In genomic region chr2:129437775-129438174, GRCh38 we compare ENCODE assay signal across 19 cellular contexts.
A peak's percentile ranks its signal among the peaks of the same experiment; 100 is the strongest.
DNase-seq lines count a peak whose midpoint lies in the region; ATAC-seq, FAIRE-seq and TF ChIP-seq lines count a peak whose summit lies in the region.
"Had no signal": no experiment of that assay in that cellular context is flagged by ENCODE, and none has a peak within 500 bp of the region (broad histone marks: within the 10 kb centered on the region; RNA-seq: fewer than 3 reads in every experiment).

No MANE protein-coding gene starts in this region.

- H3K4me3 ChIP-seq in kidney (ENCODE audit: low read length in 2 of 2) (no peak overlapping the region), prostate gland (no peak overlapping the region)

- 27% methylated on average over 3 of the region's 3 CpGs for WGBS in prostate gland

- H3K4me1 ChIP-seq in kidney (ENCODE audit: control insufficient read depth in 1 of 2, insufficient read depth in 1 of 2, low read depth in 1 of 2, low read length in 2 of 2) (no peaks in the 10 kb centered on the region), prostate gland (replicated peaks) (no peaks in the 10 kb centered on the region)

- H3K9me3 ChIP-seq in kidney (ENCODE audit: control insufficient read depth in 1 of 2, low read length in 2 of 2), result no peaks in the 10 kb centered on the region
- H3K9me3 ChIP-seq in prostate gland, result no peaks in the 10 kb centered on the region

- intact Hi-C loops in kidney (cut with DNase I), result no loop called here
- intact Hi-C loops in prostate gland (cut with DNase I), result no loop called here

- FAIRE-seq in kidney (lab: Jason Lieb, UNC), result no peak
- FAIRE-seq: GM12892, HTR-8/SVneo had no signal

- in situ Hi-C loops in SK-MEL-5 (cut with HindIII; ENCODE audit: low pct_unique_long_range_greater_than_20kb, low sequenced_read_pairs) (no loop called here), ACHN (cut with HindIII; ENCODE audit: low pct_ligation_motif_present, low pct_unique_long_range_greater_than_20kb, low sequenced_read_pairs) (no loop called here)

- DNase-seq in SK-MEL-5 (ENCODE audit: low read depth, low spot score) (peak; percentile 45), kidney (peak; percentile 39), prostate gland (ENCODE audit: low spot score) (peak; percentile 48), ACHN (no peak), NOMO-1 treated with DMSO at 0.1 percent for 48 hours (lab: John Stamatoyannopoulos, UW; ENCODE audit: unreplicated experiment) (no peak)
- DNase-seq: AML-193; CD4-positive, alpha-beta T cell; DMS153; DMS79; GDM1; GOT3; H7; HFFc6; IMR-90 had no signal

- H3K27ac ChIP-seq in kidney (ENCODE audit: low read depth in 2 of 2, low read length in 2 of 2) (no peak overlapping the region), prostate gland (no peak overlapping the region)
- H3K27ac ChIP-seq: C4-2B had no signal

- H3K9ac ChIP-seq in kidney (ENCODE audit: low read length in 2 of 2), result no peak overlapping the region

- no peak for TF ChIP-seq POLR2A in prostate gland (IDR thresholded peaks at IDR 0.05)

- no peak for TF ChIP-seq CTCF in kidney (IDR thresholded peaks at IDR 0.05; ENCODE audit: borderline replicate concordance, extremely low read depth, insufficient read depth)
- no peak for TF ChIP-seq CTCF in prostate gland (IDR thresholded peaks at IDR 0.05)

- ATAC-seq in esophagus mucosa (peak; percentile 72), HG02571 (IDR thresholded peaks at IDR 0.05; ENCODE audit: unreplicated experiment) (no peak)

- H3K27me3 ChIP-seq in prostate gland (replicated peaks; ENCODE audit: insufficient read depth), result no peaks in the 10 kb centered on the region

- H3K36me3 ChIP-seq in kidney (ENCODE audit: control insufficient read depth in 1 of 2, insufficient read depth in 2 of 2, low read length in 2 of 2), result no peaks in the 10 kb centered on the region
- H3K36me3 ChIP-seq in prostate gland, result no peaks in the 10 kb centered on the region

Comparison
In these comparisons a context has a peak if more than half of its experiments do, and no peak if none do; other contexts are left out.
1. DNase-seq: peak in SK-MEL-5 (single experiment), kidney (single experiment) and prostate gland (single experiment); none in ACHN (single experiment) and NOMO-1 treated with DMSO at 0.1 percent for 48 hours (single experiment).